Comparison of ENCODE assay signal across 9 cellular contexts in genomic region chr11:64298966-64299846, GRCh38. TPM values are rescaled to one million over a fixed set of nuclear protein-coding genes. Genes with fewer than 3 reads are reported as not detected.
DNase-seq lines count a peak whose midpoint lies in the region; ATAC-seq and TF ChIP-seq lines count a peak whose summit lies in the region.
"Had no signal": no experiment of that assay in that cellular context is flagged by ENCODE, and none has a peak within 500 bp of the region (broad histone marks: within the 10 kb centered on the region; RNA-seq: fewer than 3 reads in every experiment).

No MANE protein-coding gene starts in this region.

- CTCF ChIA-PET in mammary epithelial cell (lab: Charles Lee; ENCODE audit: low non-redundant PET): no interaction called here

- peak; percentile 36 to 64 (median 54) for ATAC-seq in right lobe of liver
- ATAC-seq in HG03439 (IDR thresholded peaks at IDR 0.05; ENCODE audit: unreplicated experiment): no peak

- no peaks in the 10 kb centered on the region for H3K79me2 ChIP-seq in mammary epithelial cell (ENCODE audit: insufficient read depth, low read length)

- in situ Hi-C loops in mammary epithelial cell (cut with MboI; ENCODE audit: low sequenced_read_pairs in 2 of 2): no loop called here

- H3K4me3 ChIP-seq in mammary epithelial cell (replicated peaks in 1 of 3; ENCODE audit: insufficient read depth in 1 of 3, low read depth in 2 of 3, low read length in 3 of 3): no peak overlapping the region
- peak overlapping the region in 2 of 3 donors; percentile 31 to 38 for H3K4me3 ChIP-seq in right lobe of liver
- H3K4me3 ChIP-seq in subcutaneous abdominal adipose tissue (ENCODE audit: low read depth in 1 of 5, low read length in 5 of 5): peak overlapping the region; percentile 39 to 58 (median 54)

- H3K36me3 ChIP-seq in mammary epithelial cell (ENCODE audit: insufficient read depth, low read length): no peaks in the 10 kb centered on the region
- H3K36me3 ChIP-seq in right lobe of liver: no peaks in the 10 kb centered on the region
- no peaks in the 10 kb centered on the region for H3K36me3 ChIP-seq in subcutaneous abdominal adipose tissue (ENCODE audit: control insufficient read depth in 5 of 5, insufficient read depth in 5 of 5, low read length in 5 of 5)

- H3K4me1 ChIP-seq in mammary epithelial cell (ENCODE audit: insufficient read depth, low read length) (peaks cover 18% of the 10 kb centered on the region), right lobe of liver (peaks cover 0 to 24% (median 8%) of the 10 kb centered on the region in 4 donors), subcutaneous abdominal adipose tissue (ENCODE audit: control insufficient read depth in 5 of 5, insufficient read depth in 5 of 5, low read length in 5 of 5) (peaks cover 0 to 39% (median 27%) of the 10 kb centered on the region in 5 donors)

- H2AFZ ChIP-seq in mammary epithelial cell (ENCODE audit: low read depth, low read length): peak overlapping the region; percentile 30

- BruUV-seq in mammary epithelial cell (replicated peaks; lab: Mats Ljungman, UMichigan): no TSS peak

- WGBS in mammary epithelial cell (ENCODE audit: low coverage, missing lambda C conversion rate): 16% methylated on average over 39 of the region's 60 CpGs
- WGBS in right lobe of liver (ENCODE audit: insufficient coverage, low coverage, low lambda C conversion rate, missing lambda C conversion rate): 5% methylated on average over 29 of the region's 60 CpGs

- peaks cover 8% of the 10 kb centered on the region for H3K27me3 ChIP-seq in mammary epithelial cell (ENCODE audit: insufficient read depth, low read length)
- peaks cover 0 to 35% of the 10 kb centered on the region in 2 donors for H3K27me3 ChIP-seq in right lobe of liver
- H3K27me3 ChIP-seq in subcutaneous abdominal adipose tissue (ENCODE audit: control insufficient read depth in 5 of 5, insufficient read depth in 4 of 5, low read length in 5 of 5): peaks cover 29 to 49% (median 36%) of the 10 kb centered on the region in 5 donors

- H3K9ac ChIP-seq in mammary epithelial cell (ENCODE audit: insufficient read depth, low read length) (no peak overlapping the region), subcutaneous abdominal adipose tissue (ENCODE audit: low read length in 5 of 5) (peak overlapping the region in 3 of 5 donors; percentile 40 to 68 (median 53))

- intact Hi-C loops in mammary epithelial cell (cut with micrococcal nuclease) (no loop called here), right lobe of liver (cut with DNase I) (no loop called here)

- dilution Hi-C loops in mammary epithelial cell (cut with HindIII; ENCODE audit: low sequenced_read_pairs): no loop called here

- peak; percentile 69 for DNase-seq in DMS 273 (lab: John Stamatoyannopoulos, UW; ENCODE audit: unreplicated experiment)
- no peak for DNase-seq in DMS 273 treated with DMSO at 0.1 percent for 48 hours (lab: John Stamatoyannopoulos, UW)
- DNase-seq in mammary epithelial cell: no peak
- DNase-seq in right lobe of liver: peak in 2 of 3 donors; percentile 65 to 78
- DNase-seq in kidney tubule cell (ENCODE audit: low spot score): no peak
- no peak for DNase-seq in activated naive CD4-positive, alpha-beta T cell treated with Interleukin-2 at 50 U/mL for 16 hours

- peak overlapping the region; percentile 41 for H3K4me2 ChIP-seq in mammary epithelial cell (ENCODE audit: insufficient read depth, low read depth, low read length)

- no peaks in the 10 kb centered on the region for H4K20me1 ChIP-seq in mammary epithelial cell (ENCODE audit: insufficient read depth, low read length)

- no peaks in the 10 kb centered on the region for H3K9me3 ChIP-seq in mammary epithelial cell (replicated peaks; ENCODE audit: insufficient read depth, low read length)
- no peaks in the 10 kb centered on the region for H3K9me3 ChIP-seq in right lobe of liver
- H3K9me3 ChIP-seq in subcutaneous abdominal adipose tissue (ENCODE audit: control insufficient read depth in 5 of 5, low read length in 5 of 5): no peaks in the 10 kb centered on the region

- no peak overlapping the region for H3K27ac ChIP-seq in mammary epithelial cell (ENCODE audit: insufficient read depth, low read depth, low read length)
- no peak overlapping the region for H3K27ac ChIP-seq in right lobe of liver
- H3K27ac ChIP-seq in subcutaneous abdominal adipose tissue (ENCODE audit: low read depth, low read length): no peak overlapping the region
- H3K27ac ChIP-seq: 22Rv1 had no signal

- TF ChIP-seq CTCF in mammary epithelial cell (conservative IDR thresholded peaks at IDR 0.05 in 1 of 2, IDR thresholded peaks at IDR 0.05 in 1 of 2; ENCODE audit: extremely low read depth in 1 of 2, insufficient read depth in 1 of 2, low read depth in 1 of 2, low read length in 2 of 2) (no peak), right lobe of liver (IDR thresholded peaks at IDR 0.05) (no peak)

- no peak for TF ChIP-seq POLR2A in right lobe of liver (IDR thresholded peaks at IDR 0.05)

RNA-seq across cellular contexts. Expression of gene CATSPERZ, which starts 1.0 kb away (rescaled TPM):
- total RNA-seq in mammary epithelial cell (not detected), right lobe of liver (not detected)
- polyA plus RNA-seq in mammary epithelial cell: 1.0 TPM
- polyA minus RNA-seq in mammary epithelial cell: not detected

RNA-seq across cellular contexts. Expression of gene ESRRA, which starts 6.1 kb away (rescaled TPM):
- 10 to 100 TPM; 44.8 to 67.0 TPM for total RNA-seq in mammary epithelial cell
- polyA plus RNA-seq in mammary epithelial cell: 34.7 TPM
- polyA minus RNA-seq in mammary epithelial cell: 33.3 TPM
- 10 to 100 TPM; 28.5 to 82.6 (median 47.7) TPM for total RNA-seq in right lobe of liver

RNA-seq across cellular contexts. Expression of gene KCNK4, which starts 8.1 kb away (rescaled TPM):
- total RNA-seq in mammary epithelial cell (not detected), right lobe of liver (not detected)
- not detected for polyA plus RNA-seq in mammary epithelial cell
- not detected for polyA minus RNA-seq in mammary epithelial cell

RNA-seq across cellular contexts. Expression of gene GPR137, which starts 13.6 kb away (rescaled TPM):
- total RNA-seq in mammary epithelial cell: 10 to 100 TPM in 1 of 2 donors, 1 to 10 TPM in 1; 4.7 to 35.3 TPM
- 12.4 TPM for polyA plus RNA-seq in mammary epithelial cell
- polyA minus RNA-seq in mammary epithelial cell: 32.6 TPM
- 10 to 100 TPM; 13.0 to 21.9 (median 17.8) TPM for total RNA-seq in right lobe of liver

RNA-seq across cellular contexts. Expression of gene BAD, which starts 14.7 kb away (rescaled TPM):
- total RNA-seq in mammary epithelial cell (10 to 100 TPM; 52.2 to 54.9 TPM), right lobe of liver (10 to 100 TPM; 22.0 to 53.8 (median 26.0) TPM)
- polyA plus RNA-seq in mammary epithelial cell: 58.5 TPM
- 11.9 TPM for polyA minus RNA-seq in mammary epithelial cell

Comparison
In these comparisons a context has a peak if more than half of its experiments do, and no peak if none do; other contexts are left out.
1. DNase-seq: peak in DMS 273 (single experiment) and right lobe of liver (2 of 3); none in DMS 273 treated with DMSO at 0.1 percent for 48 hours (single experiment), mammary epithelial cell (single experiment), kidney tubule cell (single experiment) and activated naive CD4-positive, alpha-beta T cell treated with Interleukin-2 at 50 U/mL for 16 hours (single experiment).
2. H3K4me3 ChIP-seq: peak in right lobe of liver (2 of 3) and subcutaneous abdominal adipose tissue (5 of 5); none in mammary epithelial cell (0 of 3).